In genomic region chr17:46182961-46183360, GRCh38 we compare ENCODE assay signal across 1 cellular context.
TF ChIP-seq lines count a peak whose summit lies in the region.

No MANE protein-coding gene starts in this region.

TF ChIP-seq in A549, 52 proteins besides CTCF, POLR2A, EP300 and RAD21 (continued from another document):
- TF ChIP-seq RNF2 (IDR thresholded peaks at IDR 0.05; ENCODE audit: borderline replicate concordance, low read depth) (no peak), TP53 (CRISPR knock-in tag; IDR thresholded peaks at IDR 0.05) (no peak), PHF8 (IDR thresholded peaks at IDR 0.05; ENCODE audit: borderline replicate concordance, low read depth) (no peak), GATA3 (IDR thresholded peaks at IDR 0.05; ENCODE audit: borderline replicate concordance) (no peak)
- TF ChIP-seq, protein P1, sequence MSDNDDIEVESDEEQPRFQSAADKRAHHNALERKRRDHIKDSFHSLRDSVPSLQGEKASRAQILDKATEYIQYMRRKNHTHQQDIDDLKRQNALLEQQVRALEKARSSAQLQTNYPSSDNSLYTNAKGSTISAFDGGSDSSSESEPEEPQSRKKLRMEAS (IDR thresholded peaks at IDR 0.05): no peak
